In the genomic region with DNA sequence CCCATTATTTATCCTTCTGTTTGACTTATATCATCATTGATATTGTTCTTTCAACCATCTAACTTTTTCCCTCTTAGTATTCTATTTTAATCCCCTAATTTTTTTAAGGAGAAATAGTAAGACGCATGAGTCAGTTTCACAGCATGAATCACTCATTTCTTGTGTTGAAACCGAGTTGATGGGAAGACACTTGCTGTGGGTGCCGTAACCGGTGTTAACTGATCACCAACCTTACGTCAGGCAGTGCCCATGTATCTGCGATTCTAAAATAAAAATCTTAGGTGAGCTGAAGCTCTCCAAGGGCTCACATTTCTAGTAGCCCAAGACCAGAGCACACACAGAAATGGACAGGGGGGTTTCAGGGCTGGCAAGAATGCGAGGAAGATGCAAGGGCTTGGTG, we compare ENCODE assay signal across 22 cellular contexts.
"Had no signal": no experiment of that assay in that cellular context is flagged by ENCODE, and none has a peak within 500 bp of the region (broad histone marks: within the 10 kb centered on the region; RNA-seq: fewer than 3 reads in every experiment).

No MANE protein-coding gene starts in this region.

- H3K36me3 Mint-ChIP-seq: mesothelial cell of epicardium; naive B cell; natural killer cell treated with Interleukin-12 subunit alpha and Interleukin-12 subunit beta and Interleukin-15 and Interleukin-18, amount 100 ng/mL, for 72 hours; neural progenitor cell had no signal

- DNase-seq: effector CD8-positive, alpha-beta T cell; endodermal cell; foreskin keratinocyte; glutamatergic neuron; heart right ventricle; hippocampal formation; left cardiac atrium; left lung; mesenchymal stem cell; mucosa of descending colon; naive B cell; stimulated activated CD4-positive, alpha-beta T cell treated with anti-CD3 and anti-CD28 coated beads, Interleukin-12 subunit alpha, Interleukin-12 subunit beta, amount 100 ng/mL, for 4 hours; stimulated activated CD4-positive, alpha-beta T cell treated with anti-CD3 and anti-CD28 coated beads, Interleukin-1b, Interleukin-23, amount 100 ng/mL, for 48 hours; stimulated activated CD4-positive, alpha-beta T cell treated with anti-CD3 and anti-CD28 coated beads, Interleukin-4, amount 100 ng/mL, for 1 hour; stimulated activated CD8-positive, alpha-beta memory T cell treated with anti-CD3 and anti-CD28 coated beads, Interleukin-4, amount 100 ng/mL, for 48 hours; stimulated activated naive CD4-positive, alpha-beta T cell; stimulated activated naive CD8-positive, alpha-beta T cell treated with anti-CD3 and anti-CD28 coated beads, Interleukin-15, amount 100 ng/mL, for 72 hours; transverse colon had no signal

- H3K4me1 Mint-ChIP-seq: mesothelial cell of epicardium; naive B cell; neural progenitor cell; stimulated activated naive CD8-positive, alpha-beta T cell treated with anti-CD3 and anti-CD28 coated beads, Interleukin-15, amount 100 ng/mL, for 72 hours had no signal

- H3K27ac Mint-ChIP-seq: dendritic cell treated with granulocyte-macrophage colony-stimulating factor and Interleukin-4, amounts not matched to agents 40 ng/mL and 50 ng/mL, for 4 days; endodermal cell; mesothelial cell of epicardium; naive B cell; natural killer cell treated with Interleukin-12 subunit alpha and Interleukin-12 subunit beta and Interleukin-15 and Interleukin-18, amount 100 ng/mL, for 72 hours; neural progenitor cell; stimulated activated naive CD8-positive, alpha-beta T cell treated with anti-CD3 and anti-CD28 coated beads, Interleukin-15, amount 100 ng/mL, for 72 hours had no signal

- H3K27me3 Mint-ChIP-seq: dendritic cell treated with granulocyte-macrophage colony-stimulating factor and Interleukin-4, amounts not matched to agents 40 ng/mL and 50 ng/mL, for 4 days; stimulated activated naive CD8-positive, alpha-beta T cell treated with anti-CD3 and anti-CD28 coated beads, Interleukin-15, amount 100 ng/mL, for 72 hours had no signal

- H3K4me3 Mint-ChIP-seq: dendritic cell treated with granulocyte-macrophage colony-stimulating factor and Interleukin-4, amounts not matched to agents 40 ng/mL and 50 ng/mL, for 4 days; endodermal cell; mesothelial cell of epicardium; naive B cell; natural killer cell treated with Interleukin-12 subunit alpha and Interleukin-12 subunit beta and Interleukin-15 and Interleukin-18, amount 100 ng/mL, for 72 hours; neural progenitor cell; stimulated activated naive CD8-positive, alpha-beta T cell treated with anti-CD3 and anti-CD28 coated beads, Interleukin-15, amount 100 ng/mL, for 72 hours had no signal

- H3K9me3 Mint-ChIP-seq: dendritic cell treated with granulocyte-macrophage colony-stimulating factor and Interleukin-4, amounts not matched to agents 40 ng/mL and 50 ng/mL, for 4 days; mesothelial cell of epicardium; naive B cell; natural killer cell treated with Interleukin-12 subunit alpha and Interleukin-12 subunit beta and Interleukin-15 and Interleukin-18, amount 100 ng/mL, for 72 hours; neural progenitor cell; stimulated activated naive CD8-positive, alpha-beta T cell treated with anti-CD3 and anti-CD28 coated beads, Interleukin-15, amount 100 ng/mL, for 72 hours had no signal
